Comparison of ENCODE assay signal across 20 cellular contexts in the genomic region with DNA sequence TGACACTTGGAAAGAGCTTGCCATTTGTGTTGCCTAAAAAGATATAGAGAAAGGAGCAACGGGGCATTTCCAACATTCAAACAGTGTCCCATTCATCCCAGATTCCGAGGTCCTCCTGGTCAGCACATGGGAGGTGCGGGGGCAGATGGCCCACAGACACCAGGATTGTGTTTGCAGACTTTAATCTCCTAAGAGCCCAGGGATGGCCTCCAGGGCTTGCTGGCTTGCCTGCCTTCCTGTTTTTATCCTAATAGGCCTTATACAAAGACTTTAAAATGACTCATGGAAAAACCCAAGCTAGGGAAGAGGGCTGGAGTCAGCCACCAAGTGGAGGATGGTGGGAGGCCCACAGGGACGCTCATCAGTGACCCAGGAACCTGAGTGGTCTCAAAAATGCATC. TPM values are rescaled to one million over a fixed set of nuclear protein-coding genes. Genes with fewer than 3 reads are reported as not detected.
A peak's percentile ranks its signal among the peaks of the same experiment; 100 is the strongest.
DNase-seq lines count a peak whose midpoint lies in the region; ATAC-seq, FAIRE-seq and TF ChIP-seq lines count a peak whose summit lies in the region.
"Had no signal": no experiment of that assay in that cellular context is flagged by ENCODE, and none has a peak within 500 bp of the region (broad histone marks: within the 10 kb centered on the region; RNA-seq: fewer than 3 reads in every experiment).

No MANE protein-coding gene starts in this region.

- ATAC-seq in HepG2 (peak; percentile 64), right lobe of liver (no peak), mucosa of descending colon (no peak)

- peaks cover 4% of the 10 kb centered on the region for H3F3A ChIP-seq in smooth muscle cell (ENCODE audit: low read depth)

- peak overlapping the region; percentile 25 for H3K4me2 ChIP-seq in HepG2 (ENCODE audit: low read depth, low read length)
- peak overlapping the region; percentile 57 for H3K4me2 ChIP-seq in smooth muscle cell
- H3K4me2 ChIP-seq: BLaER1 treated with 17β-estradiol and CSF1 and Interleukin-3, amounts not matched to agents 10 nM and 100 nM had no signal

- H4K20me1 ChIP-seq in HepG2 (ENCODE audit: insufficient read depth, low read length), result no peaks in the 10 kb centered on the region
- no peaks in the 10 kb centered on the region for H4K20me1 ChIP-seq in smooth muscle cell (ENCODE audit: low read depth)
- H4K20me1 ChIP-seq: BLaER1 treated with 17β-estradiol and CSF1 and Interleukin-3, amounts not matched to agents 10 nM and 100 nM had no signal

- no peak for TF ChIP-seq POLR2A in HepG2 (IDR thresholded peaks at IDR 0.05; ENCODE audit: insufficient read depth in 1 of 2, low read depth in 2 of 2, low read length in 2 of 2)
- TF ChIP-seq POLR2A in right lobe of liver (IDR thresholded peaks at IDR 0.05), result no peak

- H3K27ac ChIP-seq in HepG2 (ENCODE audit: extremely low read length, insufficient read depth, low read length), result peak overlapping the region; percentile 81
- no peak overlapping the region for H3K27ac ChIP-seq in right lobe of liver
- H3K27ac ChIP-seq in smooth muscle cell (ENCODE audit: low read depth), result peak overlapping the region; percentile 27
- H3K27ac ChIP-seq: BLaER1 treated with 17β-estradiol and CSF1 and Interleukin-3, amounts not matched to agents 10 nM and 100 nM; SJSA1 had no signal

- POLR2A ChIA-PET in HepG2 (lab: Yijun Ruan, JAX), result no interaction called here

- H3K4me1 ChIP-seq in HepG2 (ENCODE audit: insufficient read depth, low read length) (peaks cover 98% of the 10 kb centered on the region), right lobe of liver (no peaks in the 10 kb centered on the region), smooth muscle cell (ENCODE audit: low read depth) (peaks cover 6% of the 10 kb centered on the region), BE2C (no peaks in the 10 kb centered on the region), mucosa of descending colon (ENCODE audit: low read depth) (no peaks in the 10 kb centered on the region)
- H3K4me1 ChIP-seq: BLaER1 treated with 17β-estradiol and CSF1 and Interleukin-3, amounts not matched to agents 10 nM and 100 nM; SJSA1 had no signal

- no peaks in the 10 kb centered on the region for H3K9me3 ChIP-seq in HepG2 (ENCODE audit: low read length)
- H3K9me3 ChIP-seq in right lobe of liver, result no peaks in the 10 kb centered on the region
- H3K9me3 ChIP-seq in smooth muscle cell (replicated peaks; ENCODE audit: low read depth), result no peaks in the 10 kb centered on the region
- no peaks in the 10 kb centered on the region; the same call in 1 of the 2 replicates for H3K9me3 ChIP-seq in BE2C
- H3K9me3 ChIP-seq in mucosa of descending colon, result no peaks in the 10 kb centered on the region
- H3K9me3 ChIP-seq: SJSA1 had no signal

- CTCF ChIA-PET in HepG2 (lab: Yijun Ruan, JAX; ENCODE audit: low intra/inter-chr PET ratio, low total read pairs), result interaction anchor here (2.7 kb wide), 1 partner anchor 250 kb away, joined by 17 read pairs; no protein-coding TSS in a partner anchor

- no peaks in the 10 kb centered on the region for H3K79me2 ChIP-seq in HepG2 (ENCODE audit: insufficient read depth, low read length)
- H3K79me2 ChIP-seq in smooth muscle cell (ENCODE audit: low read depth), result no peaks in the 10 kb centered on the region

- DNase-seq in HepG2 (ENCODE audit: low spot score) (peak; percentile 92), right lobe of liver (no peak), NCI-H82 treated with DMSO at 0.1 percent for 48 hours (lab: John Stamatoyannopoulos, UW; ENCODE audit: unreplicated experiment) (peak; percentile 17), iPS-NIHi11 (ENCODE audit: low spot score) (peak; percentile 36), smooth muscle cell (lab: John Stamatoyannopoulos, UW; ENCODE audit: unreplicated experiment) (no peak), NCI-H128 (lab: John Stamatoyannopoulos, UW; ENCODE audit: unreplicated experiment) (no peak), BE2C (no peak), mucosa of descending colon (no peak)
- DNase-seq: DMS153, H7, IMR-90, Karpas-422, MM.1S, NCI-H1105, NCI-H1694 treated with DMSO at 0.1 percent for 48 hours, NCI-H345, NCI-H69 had no signal

- in situ Hi-C loops in HepG2 (cut with HindIII; ENCODE audit: extremely low pct_ligation_motif_present, low pct_unique_long_range_greater_than_20kb), result loop anchor here (5.0 kb wide), 1 partner anchor 248 kb away; no protein-coding TSS in a partner anchor

- TF ChIP-seq EP300 in HepG2 (IDR thresholded peaks at IDR 0.05; ENCODE audit: low read depth in 2 of 2, low read length in 2 of 2) (peak in 1 of 2 experiments; percentile 86; a peak in 2 of 4 replicates), HepG2 (CRISPR knock-in tag; IDR thresholded peaks at IDR 0.05; ENCODE audit: borderline replicate concordance) (peak; percentile 69; the same call in 1 of the 2 replicates)

- H3K9ac ChIP-seq in HepG2 (ENCODE audit: insufficient read depth, low read depth, low read length) (peak overlapping the region; percentile 44; the same call in 1 of the 2 replicates), smooth muscle cell (ENCODE audit: low read depth) (no peak overlapping the region)
- H3K9ac ChIP-seq: BLaER1 treated with 17β-estradiol and CSF1 and Interleukin-3, amounts not matched to agents 10 nM and 100 nM had no signal

- TF ChIP-seq CTCF in HepG2 (CRISPR knock-in tag; IDR thresholded peaks at IDR 0.05) (peak; percentile 34), right lobe of liver (IDR thresholded peaks at IDR 0.05) (no peak), smooth muscle cell (IDR thresholded peaks at IDR 0.05; ENCODE audit: borderline replicate concordance, insufficient read depth, poor library complexity, severe bottlenecking) (no peak), BE2C (IDR thresholded peaks at IDR 0.05; ENCODE audit: low read depth, low read length) (no peak), mucosa of descending colon (IDR thresholded peaks at IDR 0.05) (no peak)

- WGBS in HepG2 (ENCODE audit: low lambda C conversion rate), result 10% methylated on average over 4 of the region's 4 CpGs
- 61% methylated on average over 4 of the region's 4 CpGs for WGBS in right lobe of liver (ENCODE audit: insufficient coverage, low coverage, low lambda C conversion rate, missing lambda C conversion rate)
- WGBS in smooth muscle cell (ENCODE audit: low lambda C conversion rate), result 28% methylated on average over 4 of the region's 4 CpGs

- no TSS peak for BruUV-seq in HepG2 (replicated peaks; lab: Mats Ljungman, UMichigan)

- H3K27me3 ChIP-seq in HepG2 (ENCODE audit: control insufficient read depth in 1 of 2, insufficient read depth in 2 of 2, low read length in 2 of 2) (no peaks in the 10 kb centered on the region), right lobe of liver (no peaks in the 10 kb centered on the region), smooth muscle cell (ENCODE audit: low read depth) (no peaks in the 10 kb centered on the region), BE2C (no peaks in the 10 kb centered on the region)
- H3K27me3 ChIP-seq: BLaER1 treated with 17β-estradiol and CSF1 and Interleukin-3, amounts not matched to agents 10 nM and 100 nM had no signal

- H2AFZ ChIP-seq in HepG2 (ENCODE audit: low read length), result no peak overlapping the region
- no peak overlapping the region for H2AFZ ChIP-seq in smooth muscle cell (ENCODE audit: low read depth)

- H3K36me3 ChIP-seq in HepG2 (replicated peaks in 1 of 2; ENCODE audit: control insufficient read depth in 1 of 2, insufficient read depth in 2 of 2, low read length in 2 of 2) (no peaks in the 10 kb centered on the region), right lobe of liver (no peaks in the 10 kb centered on the region), smooth muscle cell (ENCODE audit: low read depth) (no peaks in the 10 kb centered on the region), BE2C (no peaks in the 10 kb centered on the region), mucosa of descending colon (ENCODE audit: low read depth) (no peaks in the 10 kb centered on the region)
- H3K36me3 ChIP-seq: BLaER1 treated with 17β-estradiol and CSF1 and Interleukin-3, amounts not matched to agents 10 nM and 100 nM; SJSA1 had no signal

- no peak for TF ChIP-seq RAD21 in HepG2 (CRISPR knock-in tag; IDR thresholded peaks at IDR 0.05)

- no peak for FAIRE-seq in HepG2 (lab: Jason Lieb, UNC)
- FAIRE-seq: A204.1 had no signal

- intact Hi-C loops in HepG2 (cut with micrococcal nuclease; ENCODE audit: unreplicated experiment), result loop anchor here (5.0 kb wide), 1 partner anchor 798 kb away; no protein-coding TSS in a partner anchor
- intact Hi-C loops in right lobe of liver (cut with DNase I), result no loop called here
- intact Hi-C loops in mucosa of descending colon (cut with DNase I, micrococcal nuclease), result loop anchor here in 1 of 2 donors (5.0 kb wide), 1 partner anchor 253 kb away; no protein-coding TSS in a partner anchor

- H3K4me3 ChIP-seq in HepG2 (replicated peaks in 1 of 3; ENCODE audit: insufficient read depth in 1 of 3, low read depth in 2 of 3, low read length in 3 of 3) (no peak overlapping the region), right lobe of liver (no peak overlapping the region), smooth muscle cell (no peak overlapping the region), BE2C (ENCODE audit: low read depth, low read length) (no peak overlapping the region), mucosa of descending colon (no peak overlapping the region)
- H3K4me3 ChIP-seq: BLaER1 treated with 17β-estradiol and CSF1 and Interleukin-3, amounts not matched to agents 10 nM and 100 nM; SJSA1 had no signal

RNA-seq across cellular contexts. Expression of gene FAM181A, which starts 21.5 kb away (rescaled TPM):
- total RNA-seq in HepG2 (2016; rRNA removed; fragmentation: Illumina TruSeq; extraction: Trizol) (1.1 and 1.5 TPM in 2 replicates), right lobe of liver (not detected), smooth muscle cell (not detected in 2 replicates), mucosa of descending colon (not detected)
- total RNA-seq in HepG2 (2016; cell fraction: cytosol; rRNA removed; fragmentation: Illumina TruSeq; extraction: Trizol; ENCODE audit: low read depth), result 0.18 and 0.51 TPM in 2 replicates
- total RNA-seq in HepG2 (2016; cell fraction: insoluble cytoplasmic fraction; rRNA removed; fragmentation: Illumina TruSeq; extraction: Trizol), result 0.95 and 1.2 TPM in 2 replicates
- 1.1 and 1.4 TPM in 2 replicates for total RNA-seq in HepG2 (2016; cell fraction: membrane; rRNA removed; fragmentation: Illumina TruSeq; extraction: Trizol)
- total RNA-seq in HepG2 (2016; cell fraction: nucleus; rRNA removed; fragmentation: Illumina TruSeq; extraction: Trizol), result 0.38 and 1.1 TPM in 2 replicates
- polyA plus RNA-seq in HepG2 (2011; rRNA removed) (0.80 and 1.1 TPM in 2 replicates), smooth muscle cell (not detected in 2 replicates)
- polyA plus RNA-seq in HepG2 (2011; cell fraction: cytosol; rRNA removed), result 0.47 and 0.89 TPM in 2 replicates
- 0.45 and 0.61 TPM in 2 replicates for polyA plus RNA-seq in HepG2 (2011; cell fraction: nucleus; rRNA removed)
- polyA plus RNA-seq in HepG2 (2012), result 0.69 and 0.97 TPM in 2 replicates
- 0.54 and 0.60 TPM in 2 replicates for polyA plus RNA-seq in HepG2 (2016; cell fraction: cytosol; fragmentation: Illumina TruSeq; extraction: Trizol; ENCODE audit: low read depth)
- polyA plus RNA-seq in HepG2 (2016; cell fraction: insoluble cytoplasmic fraction; fragmentation: Illumina TruSeq; extraction: Trizol; ENCODE audit: low read depth), result 1.4 and 1.8 TPM in 2 replicates
- 0.57 and 0.84 TPM in 2 replicates for polyA plus RNA-seq in HepG2 (2016; cell fraction: membrane; fragmentation: Illumina TruSeq; extraction: Trizol; ENCODE audit: low read depth)
- polyA plus RNA-seq in HepG2 (2016; cell fraction: nucleus; fragmentation: Illumina TruSeq; extraction: Trizol; ENCODE audit: insufficient read depth, low read depth), result 1.6 and 2.1 TPM in 2 replicates
- polyA minus RNA-seq in HepG2 (2011; rRNA and poly(A)+ RNA removed; ENCODE audit: low replicate concordance), result 1.6 TPM in 1 of 2 replicates, not detected in the other
- not detected in 2 replicates for polyA minus RNA-seq in HepG2 (2011; cell fraction: cytosol; rRNA and poly(A)+ RNA removed)
- polyA minus RNA-seq in HepG2 (2011; cell fraction: nucleus; rRNA and poly(A)+ RNA removed), result not detected in 2 replicates
- not detected for polyA plus RNA-seq in BE2C (2012; ENCODE audit: insufficient read depth, insufficient read length, low read depth)
- total RNA-seq: H7, IMR-90, SJSA1 had no signal
- polyA plus RNA-seq: IMR-90 had no signal

Comparison
In these comparisons a context has a peak if more than half of its experiments do, and no peak if none do; other contexts are left out.
1. DNase-seq: peak in HepG2 (single experiment), NCI-H82 treated with DMSO at 0.1 percent for 48 hours (single experiment) and iPS-NIHi11 (single experiment); none in right lobe of liver (0 of 3), smooth muscle cell (single experiment), NCI-H128 (single experiment), BE2C (single experiment) and mucosa of descending colon (0 of 3).
2. H3K27ac ChIP-seq: peak in HepG2 (single experiment) and smooth muscle cell (single experiment); none in right lobe of liver (0 of 3).